25 cellular contexts compared by ENCODE assay signal in the genomic region with DNA sequence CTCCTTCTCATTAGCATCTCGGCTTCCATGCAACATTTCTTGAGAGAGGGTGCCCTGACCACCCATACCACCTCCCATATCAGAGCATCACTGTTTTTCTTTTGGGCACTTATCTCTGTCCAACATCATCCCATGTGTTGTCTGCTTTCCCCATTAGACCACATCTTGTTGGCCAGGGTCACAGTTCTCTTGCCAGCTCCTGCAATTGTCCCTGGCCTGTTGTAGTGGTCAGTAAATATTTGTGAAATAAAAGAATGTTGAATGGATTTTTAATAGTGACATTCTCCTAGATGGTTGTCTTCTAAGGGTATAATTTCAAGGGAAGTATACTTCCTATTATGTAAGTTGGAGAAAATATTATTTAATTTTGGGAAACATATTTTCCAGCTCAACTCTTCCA.
"Had no signal": no experiment of that assay in that cellular context is flagged by ENCODE, and none has a peak within 500 bp of the region (broad histone marks: within the 10 kb centered on the region; RNA-seq: fewer than 3 reads in every experiment).

No MANE protein-coding gene starts in this region.

- H3K4me3 ChIP-seq: esophagus squamous epithelium, mucosa of descending colon, ovary, sigmoid colon, stomach, tibial nerve, upper lobe of left lung had no signal

- H3K4me1 Mint-ChIP-seq: stimulated activated effector memory CD8-positive, alpha-beta T cell treated with anti-CD3 and anti-CD28 coated beads, Interleukin-12 subunit alpha, Interleukin-12 subunit beta, amount 100 ng/mL, for 72 hours had no signal

- ATAC-seq: effector memory CD8-positive, alpha-beta T cell; natural killer cell treated with Interleukin-12 subunit alpha and Interleukin-12 subunit beta and Interleukin-15 and Interleukin-18, amount 100 ng/mL, for 72 hours; stimulated activated effector memory CD8-positive, alpha-beta T cell treated with anti-CD3 and anti-CD28 coated beads, Interleukin-12 subunit alpha, Interleukin-12 subunit beta, amount 100 ng/mL, for 72 hours had no signal

- H3K27me3 ChIP-seq: esophagus squamous epithelium, ovary, sigmoid colon, stomach, tibial nerve, upper lobe of left lung had no signal

- H3K9me3 Mint-ChIP-seq: effector memory CD8-positive, alpha-beta T cell; mesothelial cell of epicardium; natural killer cell treated with Interleukin-12 subunit alpha and Interleukin-12 subunit beta and Interleukin-15 and Interleukin-18, amount 100 ng/mL, for 72 hours; stimulated activated effector memory CD8-positive, alpha-beta T cell treated with anti-CD3 and anti-CD28 coated beads, Interleukin-12 subunit alpha, Interleukin-12 subunit beta, amount 100 ng/mL, for 72 hours had no signal

- H3K27ac Mint-ChIP-seq: effector memory CD8-positive, alpha-beta T cell; mesothelial cell of epicardium; naive B cell; natural killer cell treated with Interleukin-12 subunit alpha and Interleukin-12 subunit beta and Interleukin-15 and Interleukin-18, amount 100 ng/mL, for 72 hours; stimulated activated effector memory CD8-positive, alpha-beta T cell treated with anti-CD3 and anti-CD28 coated beads, Interleukin-12 subunit alpha, Interleukin-12 subunit beta, amount 100 ng/mL, for 72 hours had no signal

- H3K36me3 ChIP-seq: esophagus squamous epithelium, ovary, sigmoid colon, stomach, tibial nerve, upper lobe of left lung had no signal

- H3K4me3 Mint-ChIP-seq: effector memory CD8-positive, alpha-beta T cell; immature natural killer cell; mesothelial cell of epicardium; natural killer cell treated with Interleukin-12 subunit alpha and Interleukin-12 subunit beta and Interleukin-15 and Interleukin-18, amount 100 ng/mL, for 72 hours; stimulated activated effector memory CD8-positive, alpha-beta T cell treated with anti-CD3 and anti-CD28 coated beads, Interleukin-12 subunit alpha, Interleukin-12 subunit beta, amount 100 ng/mL, for 72 hours had no signal

- H3K27ac ChIP-seq: ovary, tibial nerve, upper lobe of left lung had no signal

- H3K4me1 ChIP-seq: upper lobe of left lung had no signal

- H3K9me3 ChIP-seq: esophagus squamous epithelium, mucosa of descending colon, ovary, sigmoid colon, stomach, tibial nerve, upper lobe of left lung had no signal

- DNase-seq: cerebellar nuclear complex; cortex of kidney; effector memory CD8-positive, alpha-beta T cell; erythroblast; esophagus squamous epithelium; foreskin melanocyte; hypothalamus; immature natural killer cell; islet precursor cell; kidney glomerular epithelial cell; mesenchymal stem cell; mucosa of descending colon; naive B cell; nucleus accumbens; ovary; sigmoid colon; stimulated activated CD4-positive, alpha-beta T cell treated with anti-CD3 and anti-CD28 coated beads, Interleukin-2, amount 100 ng/mL, for 24 hours; stimulated activated CD4-positive, alpha-beta T cell treated with anti-CD3 and anti-CD28 coated beads, Interleukin-4, amount 100 ng/mL, for 24 hours; stimulated activated naive CD4-positive, alpha-beta T cell treated with Interleukin-2 at 50 U/mL for 16 hours; stomach; upper lobe of left lung had no signal

- H3K36me3 Mint-ChIP-seq: immature natural killer cell; mesothelial cell of epicardium; natural killer cell treated with Interleukin-12 subunit alpha and Interleukin-12 subunit beta and Interleukin-15 and Interleukin-18, amount 100 ng/mL, for 72 hours; stimulated activated effector memory CD8-positive, alpha-beta T cell treated with anti-CD3 and anti-CD28 coated beads, Interleukin-12 subunit alpha, Interleukin-12 subunit beta, amount 100 ng/mL, for 72 hours had no signal
